In the genomic region with DNA sequence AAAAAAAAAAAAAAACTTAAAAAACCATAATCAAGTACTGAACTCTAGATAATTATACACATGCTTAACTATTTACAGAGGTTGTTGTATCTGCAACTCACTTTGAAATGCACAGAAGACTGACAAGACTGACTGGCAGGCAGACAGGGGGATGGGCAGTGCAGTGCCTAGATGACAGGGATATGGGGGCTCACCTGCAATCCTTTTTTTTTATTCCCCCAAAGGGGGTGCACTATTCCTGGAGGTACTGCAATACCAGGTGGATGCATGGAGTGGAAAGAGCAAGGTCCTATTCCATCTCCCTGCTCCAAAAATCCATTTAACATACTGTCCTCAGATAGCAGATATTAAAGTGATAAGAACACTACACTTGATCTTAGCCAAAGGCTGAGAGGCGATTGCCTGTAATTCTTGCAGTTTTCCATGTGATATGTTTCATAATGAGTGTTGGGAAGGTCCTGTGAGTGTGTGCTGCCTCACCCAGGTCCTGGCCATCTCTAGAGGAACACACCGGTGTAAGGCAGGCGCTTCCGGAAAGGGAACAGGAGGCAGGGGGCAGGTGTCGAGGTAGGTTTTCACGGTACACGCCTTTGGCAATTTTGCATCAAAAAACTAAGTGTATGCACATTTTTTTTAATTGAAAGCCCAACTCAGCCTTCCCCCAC, we compare ENCODE assay signal across 1 cellular context.
TF ChIP-seq lines count a peak whose summit lies in the region.

No MANE protein-coding gene starts in this region.

TF ChIP-seq in SK-N-SH, 30 proteins besides CTCF, POLR2A, EP300 and RAD21 (continued from another document):
- TF ChIP-seq, protein P1, sequence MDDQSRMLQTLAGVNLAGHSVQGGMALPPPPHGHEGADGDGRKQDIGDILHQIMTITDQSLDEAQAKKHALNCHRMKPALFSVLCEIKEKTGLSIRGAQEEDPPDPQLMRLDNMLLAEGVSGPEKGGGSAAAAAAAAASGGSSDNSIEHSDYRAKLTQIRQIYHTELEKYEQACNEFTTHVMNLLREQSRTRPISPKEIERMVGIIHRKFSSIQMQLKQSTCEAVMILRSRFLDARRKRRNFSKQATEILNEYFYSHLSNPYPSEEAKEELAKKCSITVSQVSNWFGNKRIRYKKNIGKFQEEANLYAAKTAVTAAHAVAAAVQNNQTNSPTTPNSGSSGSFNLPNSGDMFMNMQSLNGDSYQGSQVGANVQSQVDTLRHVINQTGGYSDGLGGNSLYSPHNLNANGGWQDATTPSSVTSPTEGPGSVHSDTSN (IDR thresholded peaks at IDR 0.05), result no peak
